In the genomic region with DNA sequence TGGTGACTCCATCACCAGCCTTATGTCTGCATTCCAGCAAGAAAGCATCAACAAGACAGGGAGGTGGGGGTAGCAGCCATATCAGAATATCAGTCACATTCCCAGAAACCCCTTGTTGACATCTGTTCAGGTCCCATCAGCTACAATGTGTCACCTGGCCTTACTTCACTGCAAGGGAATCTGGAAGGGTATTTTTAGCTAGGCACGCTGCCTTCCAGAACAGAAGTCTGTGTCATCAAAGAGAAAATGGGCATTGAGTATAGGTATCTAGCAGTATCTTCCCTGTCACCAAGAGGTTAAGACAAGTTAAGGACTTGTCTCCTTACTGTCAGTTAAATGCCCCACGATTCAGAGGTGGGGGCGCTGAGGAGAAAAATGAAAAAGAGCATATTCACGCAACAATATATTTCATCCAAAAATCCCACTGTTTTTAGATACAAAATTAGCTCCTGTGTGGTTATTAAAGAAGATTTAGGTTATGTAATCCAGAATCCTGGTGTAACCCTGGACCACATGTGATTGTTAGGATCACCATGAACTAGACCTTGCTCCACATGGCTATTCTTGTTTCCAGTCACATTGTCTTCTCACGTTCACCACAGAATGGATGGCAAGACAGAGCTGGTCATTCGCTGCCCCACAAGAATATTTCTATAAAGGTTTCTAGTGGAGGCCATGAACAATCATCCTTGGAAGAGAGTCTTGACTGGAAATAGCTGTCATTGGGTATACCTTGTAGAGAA, we compare ENCODE assay signal across 24 cellular contexts.
"Had no signal": no experiment of that assay in that cellular context is flagged by ENCODE, and none has a peak within 500 bp of the region (broad histone marks: within the 10 kb centered on the region; RNA-seq: fewer than 3 reads in every experiment).

No MANE protein-coding gene starts in this region.

- H3K79me2 ChIP-seq: parathyroid adenoma had no signal

- H2AFZ ChIP-seq: parathyroid adenoma had no signal

- H3K4me1 Mint-ChIP-seq: naive thymus-derived CD8-positive, alpha-beta T cell; nephron; neural crest cell; stimulated activated memory B cell treated with anti-CD40 and anti-IgM and Interleukin-4, amounts not matched to agents 10 μg/mL and 1 μg/mL and 100 μg/mL, for 72 hours; stimulated activated naive CD8-positive, alpha-beta T cell treated with anti-CD3 and anti-CD28 coated beads, Interleukin-15, amount 100 ng/mL, for 72 hours had no signal

- H3K4me3 Mint-ChIP-seq: naive thymus-derived CD8-positive, alpha-beta T cell; nephron; neural crest cell; stimulated activated memory B cell treated with anti-CD40 and anti-IgM and Interleukin-4, amounts not matched to agents 10 μg/mL and 1 μg/mL and 100 μg/mL, for 72 hours; stimulated activated naive CD8-positive, alpha-beta T cell treated with anti-CD3 and anti-CD28 coated beads, Interleukin-15, amount 100 ng/mL, for 72 hours; type B pancreatic cell had no signal

- H3K4me2 ChIP-seq: smooth muscle cell had no signal

- ATAC-seq: lower lobe of right lung; naive thymus-derived CD8-positive, alpha-beta T cell; sciatic nerve; stimulated activated memory B cell treated with anti-CD40 and anti-IgM and Interleukin-4, amounts not matched to agents 10 μg/mL and 1 μg/mL and 100 μg/mL, for 72 hours; stimulated activated naive CD8-positive, alpha-beta T cell treated with anti-CD3 and anti-CD28 coated beads, Interleukin-15, amount 100 ng/mL, for 72 hours had no signal

- DNase-seq: hippocampal formation; kidney; lower lobe of right lung; mammary epithelial cell; mesenchymal stem cell; naive thymus-derived CD8-positive, alpha-beta T cell; nucleus accumbens; stimulated activated CD4-positive, alpha-beta T cell treated with anti-CD3 and anti-CD28 coated beads, Interleukin-1b, Interleukin-23, amount 100 ng/mL, for 48 hours; stimulated activated CD4-positive, alpha-beta T cell treated with anti-CD3 and anti-CD28 coated beads, Interleukin-2, amount 100 ng/mL, for 48 hours; stimulated activated CD4-positive, alpha-beta T cell treated with anti-CD3 and anti-CD28 coated beads, Interleukin-4, amount 100 ng/mL, for 4 hours; stimulated activated CD8-positive, alpha-beta memory T cell treated with anti-CD3 and anti-CD28 coated beads, Interleukin-4, amount 100 ng/mL, for 48 hours; stimulated activated naive CD4-positive, alpha-beta T cell treated with Interleukin-2 at 50 U/mL for 16 hours; stimulated activated naive CD8-positive, alpha-beta T cell treated with anti-CD3 and anti-CD28 coated beads, Interleukin-15, amount 100 ng/mL, for 72 hours; substantia nigra; uterus had no signal

- H3K36me3 ChIP-seq: lower lobe of right lung, right atrium auricular region, tibial nerve, uterus had no signal

- FAIRE-seq: kidney had no signal

- H3K4me1 ChIP-seq: lower lobe of right lung, parathyroid adenoma, right atrium auricular region, tibial nerve, uterus had no signal

- H3K9me3 ChIP-seq: lower lobe of right lung, right atrium auricular region, tibial nerve, uterus had no signal

- H3K9ac ChIP-seq: parathyroid adenoma had no signal

- H3K27ac ChIP-seq: lower lobe of right lung, parathyroid adenoma, right atrium auricular region, tibial nerve, uterus had no signal

- H3K36me3 Mint-ChIP-seq: stimulated activated memory B cell treated with anti-CD40 and anti-IgM and Interleukin-4, amounts not matched to agents 10 μg/mL and 1 μg/mL and 100 μg/mL, for 72 hours; type B pancreatic cell had no signal

- H3K4me3 ChIP-seq: lower lobe of right lung, right atrium auricular region, smooth muscle cell, tibial nerve, uterus had no signal

- H3K27me3 Mint-ChIP-seq: type B pancreatic cell had no signal

- H3K27ac Mint-ChIP-seq: naive thymus-derived CD8-positive, alpha-beta T cell; nephron; stimulated activated memory B cell treated with anti-CD40 and anti-IgM and Interleukin-4, amounts not matched to agents 10 μg/mL and 1 μg/mL and 100 μg/mL, for 72 hours; stimulated activated naive CD8-positive, alpha-beta T cell treated with anti-CD3 and anti-CD28 coated beads, Interleukin-15, amount 100 ng/mL, for 72 hours; type B pancreatic cell had no signal

- H3K9me3 Mint-ChIP-seq: stimulated activated memory B cell treated with anti-CD40 and anti-IgM and Interleukin-4, amounts not matched to agents 10 μg/mL and 1 μg/mL and 100 μg/mL, for 72 hours; stimulated activated naive CD8-positive, alpha-beta T cell treated with anti-CD3 and anti-CD28 coated beads, Interleukin-15, amount 100 ng/mL, for 72 hours; type B pancreatic cell had no signal

- H3K27me3 ChIP-seq: right atrium auricular region, tibial nerve, uterus had no signal
